ENCODE assay signal across 8 cellular contexts in genomic region chr1:92736395-92736794, GRCh38. TPM values are rescaled to one million over a fixed set of nuclear protein-coding genes. Genes with fewer than 3 reads are reported as not detected.
DNase-seq lines count a peak whose midpoint lies in the region; ATAC-seq, FAIRE-seq and TF ChIP-seq lines count a peak whose summit lies in the region.

No MANE protein-coding gene starts in this region.

- H3K9ac ChIP-seq in astrocyte (ENCODE audit: low read length): no peak overlapping the region

- H3K9me3 Mint-ChIP-seq in astrocyte (ENCODE audit: unreplicated experiment): peaks cover 2% of the 10 kb centered on the region

- no peak overlapping the region for H3K4me3 ChIP-seq in astrocyte (ENCODE audit: insufficient read depth, low read depth, low read length)

- TF ChIP-seq CTCF in GM10248 (IDR thresholded peaks at IDR 0.05; ENCODE audit: control extremely low read depth, extremely low read depth, low read depth, missing control alignments) (peak; percentile 18), astrocyte (IDR thresholded peaks at IDR 0.05; ENCODE audit: insufficient read depth, low read depth, low read length) (peak; percentile 17)

- H3K27ac ChIP-seq in astrocyte (ENCODE audit: low read depth, low read length) (no peak overlapping the region), substantia nigra (ENCODE audit: low read depth, low read length, poor library complexity, severe bottlenecking) (no peak overlapping the region)

- no peaks in the 10 kb centered on the region for H3K27me3 Mint-ChIP-seq in astrocyte (ENCODE audit: low read depth, unreplicated experiment)

- H3K4me3 Mint-ChIP-seq in astrocyte (ENCODE audit: unreplicated experiment): no peak overlapping the region

- H3K36me3 Mint-ChIP-seq in astrocyte (ENCODE audit: low read depth, unreplicated experiment): peaks cover 15% of the 10 kb centered on the region

- no peak for FAIRE-seq in astrocyte (lab: Jason Lieb, UNC)

- CTCF ChIA-PET in GM10248 (lab: Yijun Ruan, JAX): interaction anchor here (1.0 to 6.9 kb wide), 2 partner anchors 12 to 18 kb away, joined by 3 to 29 read pairs; no protein-coding TSS in a partner anchor

- H3K36me3 ChIP-seq in astrocyte (ENCODE audit: insufficient read depth, low read length): peaks cover 3% of the 10 kb centered on the region

- POLR2A ChIA-PET in GM10248 (lab: Yijun Ruan, JAX): no interaction called here

- H3K4me1 Mint-ChIP-seq in astrocyte (ENCODE audit: low read depth, unreplicated experiment): peaks cover 4% of the 10 kb centered on the region

- H2AFZ ChIP-seq in astrocyte (ENCODE audit: low read depth, low read length): no peak overlapping the region

- H4K20me1 ChIP-seq in astrocyte (ENCODE audit: insufficient read depth, low read length): peaks cover 46% of the 10 kb centered on the region

- H3K4me1 ChIP-seq in astrocyte (ENCODE audit: insufficient read depth, low read length): no peaks in the 10 kb centered on the region

- H3K9me3 ChIP-seq in astrocyte (ENCODE audit: insufficient read depth, low read depth, low read length): no peaks in the 10 kb centered on the region

- peak; percentile 48 for ATAC-seq in HG02981 (IDR thresholded peaks at IDR 0.05; ENCODE audit: unreplicated experiment)
- ATAC-seq in HG03469 (IDR thresholded peaks at IDR 0.05; ENCODE audit: unreplicated experiment): no peak

- H3K4me2 ChIP-seq in astrocyte (ENCODE audit: low read length): no peak overlapping the region

- DNase-seq in GM10248 (ENCODE audit: extremely low spot score) (no peak), astrocyte (ENCODE audit: low read depth) (no peak), myocyte (ENCODE audit: low read depth) (peak; percentile 14), AG20443 (ENCODE audit: low spot score) (no peak), substantia nigra (lab: John Stamatoyannopoulos, UW) (no peak), NCI-H1092 treated with DMSO at 0.1 percent for 48 hours (lab: John Stamatoyannopoulos, UW) (no peak)

- no peak overlapping the region for H3K27ac Mint-ChIP-seq in astrocyte (ENCODE audit: unreplicated experiment)

- H3K27me3 ChIP-seq in astrocyte (ENCODE audit: insufficient read depth, low read length): no peaks in the 10 kb centered on the region

- peaks cover 25% of the 10 kb centered on the region for H3K79me2 ChIP-seq in astrocyte (ENCODE audit: insufficient read depth, low read length)

RNA-seq across cellular contexts. Expression of gene EVI5, which starts 48.5 kb away (rescaled TPM):
- total RNA-seq in astrocyte: 80.3 and 80.4 TPM in 2 replicates
- 13.6 and 16.9 TPM in 2 replicates for total RNA-seq in myocyte
- polyA plus RNA-seq in myocyte (2012): 11.3 TPM
